ENCODE assay signal across 8 cellular contexts in the genomic region with DNA sequence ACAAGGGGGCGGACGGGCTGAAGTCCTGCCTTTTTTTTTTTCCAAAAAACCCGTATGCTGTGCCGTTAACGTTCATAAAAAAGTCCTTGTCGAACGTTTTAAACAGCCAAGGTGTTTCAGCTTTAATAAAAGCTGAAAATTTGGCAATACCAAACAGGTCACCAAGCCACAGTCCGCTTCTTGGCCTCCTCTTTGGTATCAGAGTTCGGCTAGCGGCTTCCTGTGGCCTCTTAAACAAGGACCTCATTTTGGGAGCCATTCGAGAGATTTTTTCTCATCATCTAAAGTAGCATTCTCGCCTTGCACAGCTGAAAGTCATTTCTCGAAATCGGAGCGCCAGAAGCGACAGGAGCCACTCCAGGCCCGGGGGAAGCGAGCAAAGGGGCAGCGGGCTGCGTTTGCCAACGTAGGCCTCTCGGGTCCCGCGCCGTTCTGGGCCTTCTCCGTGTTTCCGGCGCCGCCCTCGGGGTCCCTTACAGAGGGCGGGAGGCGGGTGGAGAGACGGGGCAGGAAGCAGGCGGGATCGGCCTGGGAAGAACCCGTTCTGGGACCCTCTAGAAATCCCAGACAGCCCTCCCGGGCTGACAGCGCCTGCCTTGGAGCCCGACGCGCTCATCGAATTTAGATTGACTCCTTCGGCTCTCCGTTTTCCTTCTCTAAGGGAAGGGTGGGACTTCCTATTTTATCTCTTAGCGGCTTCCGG. TPM values are rescaled to one million over a fixed set of nuclear protein-coding genes. Genes with fewer than 3 reads are reported as not detected.
A peak's percentile ranks its signal among the peaks of the same experiment; 100 is the strongest.
DNase-seq lines count a peak whose midpoint lies in the region; ATAC-seq and TF ChIP-seq lines count a peak whose summit lies in the region.

No MANE protein-coding gene starts in this region.

- H3K27me3 Mint-ChIP-seq in naive B cell = no peaks in the 10 kb centered on the region

- ATAC-seq in GM18909 (IDR thresholded peaks at IDR 0.05; ENCODE audit: poor library complexity, unreplicated experiment) = peak; percentile 36
- ATAC-seq in HG03175 (IDR thresholded peaks at IDR 0.05; ENCODE audit: unreplicated experiment) = peak; percentile 38
- peak; percentile 36 to 41 for ATAC-seq in naive B cell (ENCODE audit: low read depth in 2 of 2)
- ATAC-seq in stimulated activated effector memory CD8-positive, alpha-beta T cell treated with anti-CD3 and anti-CD28 coated beads, Interleukin-12 subunit alpha, Interleukin-12 subunit beta, amount 100 ng/mL, for 72 hours = peak; percentile 62

- peak overlapping the region; percentile 94 to 97 (median 96) for H3K4me3 Mint-ChIP-seq in naive B cell
- peak overlapping the region; percentile 98 for H3K4me3 Mint-ChIP-seq in stimulated activated effector memory CD8-positive, alpha-beta T cell treated with anti-CD3 and anti-CD28 coated beads, Interleukin-12 subunit alpha, Interleukin-12 subunit beta, amount 100 ng/mL, for 72 hours

- H3K36me3 ChIP-seq in BE2C = no peaks in the 10 kb centered on the region

- no peak for TF ChIP-seq POLR2A in erythroblast (IDR thresholded peaks at IDR 0.05; ENCODE audit: low read length)

- H3K4me1 Mint-ChIP-seq in naive B cell = peaks cover 48 to 59% (median 49%) of the 10 kb centered on the region in 3 donors
- H3K4me1 Mint-ChIP-seq in stimulated activated effector memory CD8-positive, alpha-beta T cell treated with anti-CD3 and anti-CD28 coated beads, Interleukin-12 subunit alpha, Interleukin-12 subunit beta, amount 100 ng/mL, for 72 hours = peaks cover 58% of the 10 kb centered on the region

- H3K27ac Mint-ChIP-seq in naive B cell = peak overlapping the region; percentile 95 to 99 (median 98)
- H3K27ac Mint-ChIP-seq in stimulated activated effector memory CD8-positive, alpha-beta T cell treated with anti-CD3 and anti-CD28 coated beads, Interleukin-12 subunit alpha, Interleukin-12 subunit beta, amount 100 ng/mL, for 72 hours = peak overlapping the region; percentile 96

- no peaks in the 10 kb centered on the region for H3K9me3 Mint-ChIP-seq in naive B cell
- no peaks in the 10 kb centered on the region for H3K9me3 Mint-ChIP-seq in stimulated activated effector memory CD8-positive, alpha-beta T cell treated with anti-CD3 and anti-CD28 coated beads, Interleukin-12 subunit alpha, Interleukin-12 subunit beta, amount 100 ng/mL, for 72 hours

- no peaks in the 10 kb centered on the region for H3K4me1 ChIP-seq in BE2C

- H3K36me3 Mint-ChIP-seq in naive B cell = no peaks in the 10 kb centered on the region
- peaks cover 59% of the 10 kb centered on the region for H3K36me3 Mint-ChIP-seq in stimulated activated effector memory CD8-positive, alpha-beta T cell treated with anti-CD3 and anti-CD28 coated beads, Interleukin-12 subunit alpha, Interleukin-12 subunit beta, amount 100 ng/mL, for 72 hours

- peak overlapping the region; percentile 84 for H3K4me3 ChIP-seq in BE2C (ENCODE audit: low read depth, low read length)

- H3K27me3 ChIP-seq in BE2C = no peaks in the 10 kb centered on the region

- H3K9me3 ChIP-seq in BE2C = no peaks in the 10 kb centered on the region

- DNase-seq in BE2C (peak; percentile 48), NOMO-1 treated with dmso at 0.1 percent for 144 hours (lab: John Stamatoyannopoulos, UW; ENCODE audit: unreplicated experiment) (peak; percentile 77), activated T-cell treated with anti-CD3 and anti-CD28 coated beads for 1 hour (ENCODE audit: low read depth) (peak; percentile 57), erythroblast (lab: John Stamatoyannopoulos, UW) (peak; percentile 91 to 93), naive B cell (no peak)
- DNase-seq in stimulated activated effector memory CD8-positive, alpha-beta T cell treated with anti-CD3 and anti-CD28 coated beads, Interleukin-12 subunit alpha, Interleukin-12 subunit beta, amount 100 ng/mL, for 72 hours (ENCODE audit: low spot score in 2 of 2) = peak; percentile 54 to 87

- TF ChIP-seq CTCF in BE2C (IDR thresholded peaks at IDR 0.05; ENCODE audit: low read depth, low read length) = no peak

RNA-seq across cellular contexts. Expression of gene ZNF407, which starts 0.6 kb away (rescaled TPM):
- polyA plus RNA-seq in BE2C (2012; ENCODE audit: insufficient read depth, insufficient read length, low read depth) = 12.1 TPM
- 1 to 10 TPM; 1.6 to 9.5 (median 4.9) TPM for polyA plus RNA-seq in naive B cell (ENCODE audit: low read depth in 6 of 6)
